In genomic region chr11:9607511-9607899, GRCh38 we compare ENCODE assay signal across 2 cellular contexts.
TF ChIP-seq lines count a peak whose summit lies in the region.

No MANE protein-coding gene starts in this region.

TF ChIP-seq in IMR-90, 13 proteins besides CTCF, POLR2A, EP300 and RAD21:
- TF ChIP-seq BHLHE40 (IDR thresholded peaks at IDR 0.05; ENCODE audit: low read depth, low read length) = no peak
- no peak for TF ChIP-seq RFX5 (IDR thresholded peaks at IDR 0.05; ENCODE audit: low read depth, low read length)
- TF ChIP-seq MAFK (IDR thresholded peaks at IDR 0.05; ENCODE audit: low read depth, low read length) = no peak
- no peak for TF ChIP-seq MXI1 (IDR thresholded peaks at IDR 0.05; ENCODE audit: borderline replicate concordance, low read depth, low read length)
- no peak for TF ChIP-seq SMC3 (IDR thresholded peaks at IDR 0.05; ENCODE audit: low read depth, low read length)
- no peak for TF ChIP-seq USF2 (IDR thresholded peaks at IDR 0.05; ENCODE audit: low read depth, low read length)
- no peak for TF ChIP-seq FOS (IDR thresholded peaks at IDR 0.05; ENCODE audit: low read depth, low read length)
- TF ChIP-seq MAZ (IDR thresholded peaks at IDR 0.05; ENCODE audit: borderline replicate concordance, low read depth, low read length) = no peak
- no peak for TF ChIP-seq RCOR1 (IDR thresholded peaks at IDR 0.05; ENCODE audit: insufficient replicate concordance, low read length)
- TF ChIP-seq CEBPB (IDR thresholded peaks at IDR 0.05; ENCODE audit: low read depth, low read length) = no peak
- no peak for TF ChIP-seq CHD1 (IDR thresholded peaks at IDR 0.05; ENCODE audit: low read depth, low read length)
TF ChIP-seq in IMR-90: peak in this region for 0.

TF ChIP-seq in H1, 55 proteins besides CTCF, POLR2A, EP300 and RAD21:
- TF ChIP-seq EZH2 (IDR thresholded peaks at IDR 0.05; ENCODE audit: low read depth, low read length, severe bottlenecking) = no peak
- TF ChIP-seq ATF2 (IDR thresholded peaks at IDR 0.05; ENCODE audit: low read length) = 0 out of 2 replicates have a peak, but pooled peaks have one; percentile 15
TF ChIP-seq in H1: peak in this region for 1.
